In the genomic region with DNA sequence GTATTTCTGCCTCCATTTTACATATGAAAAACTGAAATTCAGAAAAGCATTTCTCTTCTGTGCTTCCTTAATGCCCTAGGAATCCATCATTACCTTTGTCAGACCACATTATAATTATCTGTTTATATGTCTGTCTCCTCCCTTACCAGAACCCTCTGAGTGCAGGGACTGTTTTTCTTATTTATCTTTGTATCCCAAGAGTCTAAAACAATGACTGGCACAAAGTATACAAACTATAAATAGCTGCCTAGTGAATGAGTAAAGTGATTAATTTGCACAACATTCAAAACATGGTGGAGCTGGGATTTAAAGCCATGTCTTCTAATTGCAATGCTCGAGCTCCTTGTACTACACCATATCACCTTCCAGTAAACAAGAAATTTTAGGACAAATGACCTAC, we compare ENCODE assay signal across 17 cellular contexts. TPM values are rescaled to one million over a fixed set of nuclear protein-coding genes. Genes with fewer than 3 reads are reported as not detected.
"Had no signal": no experiment of that assay in that cellular context is flagged by ENCODE, and none has a peak within 500 bp of the region (broad histone marks: within the 10 kb centered on the region; RNA-seq: fewer than 3 reads in every experiment).

No MANE protein-coding gene starts in this region.

- H3K9me3 ChIP-seq: ascending aorta, psoas muscle, sigmoid colon, suprapubic skin had no signal

- DNase-seq: activated CD4-positive, alpha-beta memory T cell treated with anti-CD3 and anti-CD28 coated beads, Interleukin-2, amount 10 ng/mL, durations not matched to agents 7 days and 5 days; activated CD4-positive, alpha-beta T cell treated with anti-CD3 and anti-CD28 coated beads for 36 hours; activated naive CD8-positive, alpha-beta T cell treated with anti-CD3 and anti-CD28 coated beads, Interleukin-2, amount 10 ng/mL, durations not matched to agents 7 days and 5 days; effector CD8-positive, alpha-beta T cell; foreskin fibroblast; mesendoderm; nephron progenitor cell; psoas muscle; sigmoid colon; stimulated activated CD4-positive, alpha-beta T cell treated with anti-CD3 and anti-CD28 coated beads, Interleukin-4, amount 100 ng/mL, for 1 hour; stimulated activated CD8-positive, alpha-beta memory T cell treated with anti-CD3 and anti-CD28 coated beads, Interleukin-4, amount 100 ng/mL, for 48 hours; stimulated activated naive CD8-positive, alpha-beta T cell treated with anti-CD3 and anti-CD28 coated beads, Interleukin-15, Interleukin-2, amounts not matched to agents 100 U/mL and 50 U/mL, for 24 hours; T-helper 9 cell had no signal

- ATAC-seq: activated CD4-positive, alpha-beta T cell treated with anti-CD3 and anti-CD28 coated beads for 36 hours; stimulated activated naive CD8-positive, alpha-beta T cell treated with anti-CD3 and anti-CD28 coated beads, Interleukin-15, Interleukin-2, amounts not matched to agents 100 U/mL and 50 U/mL, for 24 hours had no signal

- H3K27me3 ChIP-seq: ascending aorta, cardiac muscle cell, sigmoid colon, suprapubic skin had no signal

- H3K27ac ChIP-seq: ascending aorta, cardiac muscle cell, epithelial cell of prostate, psoas muscle, sigmoid colon, suprapubic skin had no signal

- H3K4me1 ChIP-seq: ascending aorta, psoas muscle had no signal

- H3K4me3 ChIP-seq: ascending aorta, cardiac muscle cell, psoas muscle, sigmoid colon, suprapubic skin had no signal

RNA-seq across cellular contexts. Expression of gene HK3, which starts 49.3 kb away (rescaled TPM):
- total RNA-seq: activated CD4-positive, alpha-beta T cell treated with anti-CD3 and anti-CD28 coated beads for 36 hours; cardiac muscle cell had no signal
- polyA plus RNA-seq: cardiac muscle cell had no signal
